In genomic region chr19:55598719-55599467, GRCh38 we compare ENCODE assay signal across 8 cellular contexts. TPM values are rescaled to one million over a fixed set of nuclear protein-coding genes. Genes with fewer than 3 reads are reported as not detected.
DNase-seq lines count a peak whose midpoint lies in the region; ATAC-seq, FAIRE-seq and TF ChIP-seq lines count a peak whose summit lies in the region.

No MANE protein-coding gene starts in this region.

- TF ChIP-seq POLR2A in A549 (IDR thresholded peaks at IDR 0.05; ENCODE audit: low read length) = no peak
- TF ChIP-seq POLR2A in breast epithelium (IDR thresholded peaks at IDR 0.05) = no peak

- CTCF ChIA-PET in A549 (lab: Yijun Ruan, JAX) = interaction anchor here (0.6 to 16.7 kb wide), 14 partner anchors 8 to 466 kb away, joined by 3 to 348 read pairs (median 3); partner anchors contain the start of gene ZNF784

- H3K36me3 ChIP-seq in breast epithelium = no peaks in the 10 kb centered on the region

- ATAC-seq in A549 (peak; percentile 55 to 78), GM18867 (IDR thresholded peaks at IDR 0.05; ENCODE audit: unreplicated experiment) (peak; percentile 49), HG03097 (IDR thresholded peaks at IDR 0.05; ENCODE audit: low FRiP score, unreplicated experiment) (peak; percentile 45)

- TF ChIP-seq CTCF in A549 (IDR thresholded peaks at IDR 0.05) (no peak), VCaP (conservative IDR thresholded peaks at IDR 0.05) (no peak), breast epithelium (IDR thresholded peaks at IDR 0.05) (no peak)

- no peak for TF ChIP-seq EP300 in A549 (IDR thresholded peaks at IDR 0.05)

- peaks cover 25 to 28% of the 10 kb centered on the region in 2 donors for H3K4me1 Mint-ChIP-seq in immature natural killer cell

- no peaks in the 10 kb centered on the region for H3K9me3 ChIP-seq in A549
- no peaks in the 10 kb centered on the region for H3K9me3 ChIP-seq in breast epithelium

- peak overlapping the region; percentile 95 to 96 for H3K27ac ChIP-seq in A549
- H3K27ac ChIP-seq in VCaP = peak overlapping the region; percentile 99
- H3K27ac ChIP-seq in breast epithelium = peak overlapping the region; percentile 98 to 100

- H3K27me3 ChIP-seq in breast epithelium = no peaks in the 10 kb centered on the region

- peak overlapping the region; percentile 96 to 100 (median 99) for H3K4me3 Mint-ChIP-seq in immature natural killer cell

- peak overlapping the region; percentile 43 for H3K4me2 ChIP-seq in A549

- peak overlapping the region; percentile 89 to 99 (median 98) for H3K27ac Mint-ChIP-seq in immature natural killer cell

- DNase-seq in A549 (ENCODE audit: low read depth in 1 of 2, low spot score in 1 of 2) (peak; percentile 91 to 99), NCI-H2171 treated with DMSO at 0.1 percent for 48 hours (lab: John Stamatoyannopoulos, UW) (peak; percentile 93), breast epithelium (ENCODE audit: low spot score in 2 of 2) (peak; percentile 89 to 91), immature natural killer cell (peak; percentile 97 to 98 (median 97)), smooth muscle cell of the brain vasculature (ENCODE audit: low read depth, low spot score) (peak; percentile 78)

- FAIRE-seq in A549 (lab: Jason Lieb, UNC) = no peak

- H3K4me1 ChIP-seq in A549 (peaks cover 15% of the 10 kb centered on the region), breast epithelium (no peaks in the 10 kb centered on the region)

- peaks cover 13 to 19% (median 14%) of the 10 kb centered on the region in 3 donors for H3K36me3 Mint-ChIP-seq in immature natural killer cell

- 7% methylated on average over 19 of the region's 26 CpGs for WGBS in A549 (ENCODE audit: missing lambda C conversion rate)

- POLR2A ChIA-PET in A549 (lab: Yijun Ruan, JAX) = interaction anchor here (0.5 to 2.7 kb wide), 34 partner anchors 9 to 457 kb away, joined by 3 to 44 read pairs (median 5); partner anchors contain the start of genes HSPBP1, ISOC2, KMT5C and NAT14

- H3K4me3 ChIP-seq in A549 (peak overlapping the region; percentile 69), breast epithelium (peak overlapping the region; percentile 76 to 98 (median 81))

- peaks cover 0 to 1% (median 0%) of the 10 kb centered on the region in 6 donors for H3K9me3 Mint-ChIP-seq in immature natural killer cell

- intact Hi-C loops in breast epithelium (cut with DNase I; ENCODE audit: low total_unique reads) = loop anchor here (5.0 kb wide), 1 partner anchor 538 kb away; no protein-coding TSS in a partner anchor

- peak; percentile 1 to 41; a peak in 2 of 5 replicates for TF ChIP-seq RAD21 in A549 (conservative IDR thresholded peaks at IDR 0.05 in 1 of 2, IDR thresholded peaks at IDR 0.05 in 1 of 2)

- H3K27me3 Mint-ChIP-seq in immature natural killer cell (ENCODE audit: low read depth in 3 of 3) = peaks cover 1 to 9% (median 4%) of the 10 kb centered on the region in 3 donors

TF ChIP-seq in A549, 52 proteins besides CTCF, POLR2A, EP300 and RAD21 (continues in another document):
- TF ChIP-seq HEYL (CRISPR knock-in tag; IDR thresholded peaks at IDR 0.05) (no peak), SREBF2 (IDR thresholded peaks at IDR 0.05) (no peak), USF2 (IDR thresholded peaks at IDR 0.05) (no peak), ESRRA (IDR thresholded peaks at IDR 0.05; ENCODE audit: borderline replicate concordance, low read length) (no peak), BHLHE40 (IDR thresholded peaks at IDR 0.05; ENCODE audit: low read depth, low read length) (no peak), EHMT2 (IDR thresholded peaks at IDR 0.05; ENCODE audit: low read depth) (no peak), ZFP36 (IDR thresholded peaks at IDR 0.05; ENCODE audit: borderline replicate concordance, partially characterized antibody) (no peak), KDM5A (IDR thresholded peaks at IDR 0.05) (peak; percentile 74), PBX3 (IDR thresholded peaks at IDR 0.05) (0 out of 2 replicates have a peak, but pooled peaks have one; percentile 34), JUNB (IDR thresholded peaks at IDR 0.05) (no peak), RNF2 (IDR thresholded peaks at IDR 0.05; ENCODE audit: borderline replicate concordance, low read depth) (no peak)

RNA-seq across cellular contexts. Expression of gene FIZ1, which starts 0.4 kb away (rescaled TPM):
- 10.3 and 10.4 TPM in 2 replicates for polyA plus RNA-seq in A549 (2011; rRNA removed)
- polyA plus RNA-seq in A549 (2012; cell fraction: cytosol; rRNA removed) = 11.8 and 16.0 TPM in 2 replicates
- polyA plus RNA-seq in A549 (2012; cell fraction: nucleus; rRNA removed) = 20.4 and 23.1 TPM in 2 replicates
- 15.7 to 18.0 TPM (median 16.9 TPM) in 3 replicates for polyA plus RNA-seq in A549 (2017; fragmentation: RNase III; extraction: RNeasy Plus Mini Kit Qiagen cat#74134 plus additional on column Dnase treatment)
- 7.9 and 10.2 TPM in 2 replicates for polyA minus RNA-seq in A549 (2011; rRNA and poly(A)+ RNA removed)
- 1 to 10 TPM; 3.7 to 7.5 (median 6.1) TPM for total RNA-seq in breast epithelium
- polyA plus RNA-seq in immature natural killer cell = 1 to 10 TPM in 2 of 3 donors, under 1 TPM in 1; 0.63 to 1.7 (median 1.0) TPM

RNA-seq across cellular contexts. Expression of gene ZNF524, which starts 1.2 kb away (rescaled TPM):
- polyA plus RNA-seq in A549 (2011; rRNA removed) = 5.0 and 6.4 TPM in 2 replicates
- polyA plus RNA-seq in A549 (2012; cell fraction: cytosol; rRNA removed) = 13.9 and 21.7 TPM in 2 replicates
- polyA plus RNA-seq in A549 (2012; cell fraction: nucleus; rRNA removed) = 13.3 and 22.6 TPM in 2 replicates
- polyA plus RNA-seq in A549 (2017; fragmentation: RNase III; extraction: RNeasy Plus Mini Kit Qiagen cat#74134 plus additional on column Dnase treatment) = 9.3 to 9.7 TPM (median 9.7 TPM) in 3 replicates
- polyA minus RNA-seq in A549 (2011; rRNA and poly(A)+ RNA removed) = 2.1 and 2.5 TPM in 2 replicates
- total RNA-seq in breast epithelium = 10 to 100 TPM; 22.3 to 25.6 (median 25.4) TPM
- polyA plus RNA-seq in immature natural killer cell = 10 to 100 TPM; 23.9 to 36.4 (median 31.7) TPM

RNA-seq across cellular contexts. Expression of gene ZNF865, which starts 6.6 kb away (rescaled TPM):
- polyA plus RNA-seq in A549 (2011; rRNA removed) = 2.1 and 2.2 TPM in 2 replicates
- 6.3 and 10.9 TPM in 2 replicates for polyA plus RNA-seq in A549 (2012; cell fraction: cytosol; rRNA removed)
- 13.0 and 22.4 TPM in 2 replicates for polyA plus RNA-seq in A549 (2012; cell fraction: nucleus; rRNA removed)
- polyA plus RNA-seq in A549 (2017; fragmentation: RNase III; extraction: RNeasy Plus Mini Kit Qiagen cat#74134 plus additional on column Dnase treatment) = 7.1 to 7.9 TPM (median 7.8 TPM) in 3 replicates
- 2.1 and 2.5 TPM in 2 replicates for polyA minus RNA-seq in A549 (2011; rRNA and poly(A)+ RNA removed)
- 1 to 10 TPM; 3.2 to 5.0 (median 3.9) TPM for total RNA-seq in breast epithelium
- under 1 TPM in 2 of 3 donors, not detected in 1; 0.08 to 0.18 TPM for polyA plus RNA-seq in immature natural killer cell

RNA-seq across cellular contexts. Expression of gene ZNF579, which starts 18.2 kb away (rescaled TPM):
- polyA plus RNA-seq in A549 (2011; rRNA removed) (4.2 and 6.5 TPM in 2 replicates), A549 (2017; fragmentation: RNase III; extraction: RNeasy Plus Mini Kit Qiagen cat#74134 plus additional on column Dnase treatment) (16.2 to 17.0 TPM (median 16.2 TPM) in 3 replicates), immature natural killer cell (under 1 TPM in 2 of 3 donors, not detected in 1; 0.19 to 0.64 TPM)
- polyA plus RNA-seq in A549 (2012; cell fraction: cytosol; rRNA removed) = 12.2 and 16.1 TPM in 2 replicates
- polyA plus RNA-seq in A549 (2012; cell fraction: nucleus; rRNA removed) = 45.5 and 51.1 TPM in 2 replicates
- 11.4 and 12.8 TPM in 2 replicates for polyA minus RNA-seq in A549 (2011; rRNA and poly(A)+ RNA removed)
- total RNA-seq in breast epithelium = 1 to 10 TPM; 1.6 to 2.3 (median 1.6) TPM

RNA-seq across cellular contexts. Expression of gene ZNF784, which starts 25.5 kb away (rescaled TPM):
- 3.5 and 4.1 TPM in 2 replicates for polyA plus RNA-seq in A549 (2011; rRNA removed)
- polyA plus RNA-seq in A549 (2012; cell fraction: cytosol; rRNA removed) = 5.1 and 7.2 TPM in 2 replicates
- 12.3 and 14.7 TPM in 2 replicates for polyA plus RNA-seq in A549 (2012; cell fraction: nucleus; rRNA removed)
- 6.0 to 7.1 TPM (median 6.6 TPM) in 3 replicates for polyA plus RNA-seq in A549 (2017; fragmentation: RNase III; extraction: RNeasy Plus Mini Kit Qiagen cat#74134 plus additional on column Dnase treatment)
- 5.4 and 5.5 TPM in 2 replicates for polyA minus RNA-seq in A549 (2011; rRNA and poly(A)+ RNA removed)
- 1 to 10 TPM; 2.6 to 6.7 (median 4.9) TPM for total RNA-seq in breast epithelium
- under 1 TPM; 0.59 to 0.78 (median 0.62) TPM for polyA plus RNA-seq in immature natural killer cell

Comparison
In these comparisons a context has a peak if more than half of its experiments do, and no peak if none do; other contexts are left out.
1. Peak in every context shown above with its lines: DNase-seq, ATAC-seq, H3K4me3 ChIP-seq and H3K27ac ChIP-seq.
2. RNA of gene FIZ1, which starts 0.4 kb away (polyA plus RNA-seq): 10.3 to 23.1 TPM in A549; 0.63 to 1.7 TPM in immature natural killer cell; every median in the first group is over 4 times any median in the second.